In the genomic region with DNA sequence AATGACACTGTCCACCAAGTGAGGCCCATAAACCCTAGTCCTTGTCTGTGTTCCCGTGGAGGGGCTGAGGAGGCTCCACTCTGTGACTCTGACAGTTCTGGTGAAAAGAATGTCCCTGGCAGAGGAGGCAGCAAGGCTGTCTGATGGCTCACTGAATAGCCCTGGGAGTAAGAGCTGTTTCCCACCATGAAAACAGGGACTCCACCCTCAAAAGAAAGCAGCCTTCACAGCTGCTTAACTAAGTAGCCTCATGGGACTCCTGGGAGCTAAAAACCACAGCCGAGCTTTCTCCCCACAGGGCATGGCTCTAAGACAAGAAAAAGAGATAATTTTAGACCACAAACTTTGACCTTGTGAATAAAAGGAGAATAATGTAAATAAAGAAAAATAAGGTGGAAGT, we compare ENCODE assay signal across 8 cellular contexts.
DNase-seq lines count a peak whose midpoint lies in the region; ATAC-seq and TF ChIP-seq lines count a peak whose summit lies in the region.

No MANE protein-coding gene starts in this region.

- peak; percentile 44 for ATAC-seq in GM19395 (IDR thresholded peaks at IDR 0.05; ENCODE audit: unreplicated experiment)
- ATAC-seq in GM19467 (IDR thresholded peaks at IDR 0.05; ENCODE audit: unreplicated experiment): no peak
- no peak for ATAC-seq in right lobe of liver

- H4K8ac ChIP-seq in neuronal stem cell (ENCODE audit: low read depth, low read length): no peak overlapping the region

- TF ChIP-seq CTCF in right lobe of liver (IDR thresholded peaks at IDR 0.05): no peak

- TF ChIP-seq POLR2A in right lobe of liver (IDR thresholded peaks at IDR 0.05): no peak

- no peak overlapping the region for H3K9ac ChIP-seq in neuronal stem cell (ENCODE audit: low read depth, low read length, poor library complexity)

- no peak overlapping the region for H3K18ac ChIP-seq in neuronal stem cell (ENCODE audit: low read length)

- H3K79me1 ChIP-seq in neuronal stem cell (ENCODE audit: low read depth, low read length): no peaks in the 10 kb centered on the region

- H2BK12ac ChIP-seq in neuronal stem cell (ENCODE audit: low read length): no peak overlapping the region

- H3K27ac ChIP-seq in neuronal stem cell (replicated peaks; ENCODE audit: low read length): no peak overlapping the region
- H3K27ac ChIP-seq in right lobe of liver: no peak overlapping the region

- H3K4me1 ChIP-seq in neuronal stem cell (ENCODE audit: control insufficient read depth in 2 of 2, insufficient read depth in 1 of 2, low read depth in 1 of 2, low read length in 2 of 2) (peaks cover 0 to 2% of the 10 kb centered on the region in 2 donors), right lobe of liver (no peaks in the 10 kb centered on the region)

- H3K27me3 ChIP-seq in neuronal stem cell (ENCODE audit: control insufficient read depth in 3 of 3, insufficient read depth in 3 of 3, low read depth in 1 of 3, low read length in 3 of 3) (peaks cover 0 to 2% (median 0%) of the 10 kb centered on the region in 3 experiments), right lobe of liver (no peaks in the 10 kb centered on the region)

- H3K14ac ChIP-seq in neuronal stem cell (ENCODE audit: low read length): no peak overlapping the region

- peak; percentile 10 for DNase-seq in AG08396 (ENCODE audit: low spot score)
- peak; percentile 87 for DNase-seq in M059J (ENCODE audit: low read depth)
- DNase-seq in foreskin melanocyte: peak; percentile 80
- no peak for DNase-seq in neuronal stem cell (ENCODE audit: low spot score)
- DNase-seq in right lobe of liver: no peak
- DNase-seq in ecto neural progenitor cell (ENCODE audit: low spot score): no peak

- H3K4me2 ChIP-seq in neuronal stem cell (ENCODE audit: insufficient read depth, low read length, poor library complexity, severe bottlenecking): no peak overlapping the region

- no peak overlapping the region for H2AFZ ChIP-seq in neuronal stem cell (ENCODE audit: low read length)

- no peak overlapping the region for H3K4ac ChIP-seq in neuronal stem cell (ENCODE audit: low read length)

- H3K23ac ChIP-seq in neuronal stem cell (ENCODE audit: low read depth, low read length, poor library complexity): no peak overlapping the region

- H3K36me3 ChIP-seq in neuronal stem cell (replicated peaks in 1 of 2; ENCODE audit: control insufficient read depth in 2 of 2, insufficient read depth in 2 of 2, low read length in 2 of 2) (no peaks in the 10 kb centered on the region), right lobe of liver (no peaks in the 10 kb centered on the region)

- intact Hi-C loops in right lobe of liver (cut with DNase I): no loop called here

- no peak overlapping the region for H2BK5ac ChIP-seq in neuronal stem cell (ENCODE audit: low read length)

- no peak overlapping the region for H2BK120ac ChIP-seq in neuronal stem cell (ENCODE audit: low read depth, low read length)

- WGBS in neuronal stem cell (ENCODE audit: extremely low coverage in 2 of 2, insufficient read length in 2 of 2, insufficient replicate concordance in 1 of 2), 2 donors: no CpG with 5 or more reads among the region's 2 CpGs
- 14% methylated on average over 2 of the region's 2 CpGs for WGBS in right lobe of liver (ENCODE audit: insufficient coverage, low coverage, low lambda C conversion rate, missing lambda C conversion rate)

- H2AK5ac ChIP-seq in neuronal stem cell (ENCODE audit: low read depth, low read length): no peak overlapping the region

- H4K91ac ChIP-seq in neuronal stem cell (ENCODE audit: low read depth, low read length, poor library complexity): no peak overlapping the region

- no peak overlapping the region for H3K4me3 ChIP-seq in neuronal stem cell (ENCODE audit: low read length in 2 of 2)
- H3K4me3 ChIP-seq in right lobe of liver: no peak overlapping the region

- H2BK15ac ChIP-seq in neuronal stem cell (ENCODE audit: low read length): no peak overlapping the region

- peaks cover 0 to 6% of the 10 kb centered on the region in 2 donors for H3K9me3 ChIP-seq in neuronal stem cell (replicated peaks in 1 of 2; ENCODE audit: control insufficient read depth in 2 of 2, insufficient read depth in 1 of 2, low read depth in 1 of 2, low read length in 2 of 2)
- no peaks in the 10 kb centered on the region for H3K9me3 ChIP-seq in right lobe of liver

Comparison
In these comparisons a context has a peak if more than half of its experiments do, and no peak if none do; other contexts are left out.
1. DNase-seq: peak in AG08396 (single experiment), M059J (single experiment) and foreskin melanocyte (single experiment); none in neuronal stem cell (single experiment), right lobe of liver (0 of 3) and ecto neural progenitor cell (single experiment).